ENCODE assay signal across 16 cellular contexts in genomic region chr16:65988019-65988418, GRCh38.
DNase-seq lines count a peak whose midpoint lies in the region; TF ChIP-seq lines count a peak whose summit lies in the region.
"Had no signal": no experiment of that assay in that cellular context is flagged by ENCODE, and none has a peak within 500 bp of the region (broad histone marks: within the 10 kb centered on the region; RNA-seq: fewer than 3 reads in every experiment).

No MANE protein-coding gene starts in this region.

- 0 out of 2 replicates have a peak, but pooled peaks cover 3% of the 10 kb centered on the region for H3K9me3 ChIP-seq in SJCRH30 (replicated peaks)

- H3K4me3 Mint-ChIP-seq in nephron progenitor cell (no peak overlapping the region), type B pancreatic cell (no peak overlapping the region)
- H3K4me3 Mint-ChIP-seq: CD4-positive, CD25-positive, alpha-beta regulatory T cell; GM23338; H9 had no signal

- peaks cover 47% of the 10 kb centered on the region for H3K4me1 Mint-ChIP-seq in nephron progenitor cell
- peaks cover 34% of the 10 kb centered on the region for H3K4me1 Mint-ChIP-seq in type B pancreatic cell (ENCODE audit: unreplicated experiment)
- H3K4me1 Mint-ChIP-seq: CD4-positive, CD25-positive, alpha-beta regulatory T cell; GM23338 had no signal

- H3K27ac Mint-ChIP-seq in nephron progenitor cell (peak overlapping the region; percentile 34), type B pancreatic cell (peak overlapping the region; percentile 9)
- H3K27ac Mint-ChIP-seq: CD4-positive, CD25-positive, alpha-beta regulatory T cell; GM23338; H9 had no signal

- no peak overlapping the region for H3K4me3 ChIP-seq in SJCRH30
- H3K4me3 ChIP-seq: BLaER1, GM23338 had no signal

- peak; percentile 28 for DNase-seq in NCI-H345 (lab: John Stamatoyannopoulos, UW)
- DNase-seq in NCI-H345 treated with DMSO at 0.1 percent for 48 hours (lab: John Stamatoyannopoulos, UW; ENCODE audit: unreplicated experiment) = no peak
- peak; percentile 24 to 60 for DNase-seq in SJCRH30
- DNase-seq in nephron progenitor cell = no peak
- DNase-seq in type B pancreatic cell (ENCODE audit: extremely low spot score, unreplicated experiment) = no peak
- no peak for DNase-seq in C1 segment of cervical spinal cord (lab: John Stamatoyannopoulos, UW)
- DNase-seq in NCI-H2196 (lab: John Stamatoyannopoulos, UW; ENCODE audit: unreplicated experiment) = no peak
- no peak for DNase-seq in iPS-NIHi11 (ENCODE audit: low spot score)
- DNase-seq: 8988T; AML-193; CD4-positive, CD25-positive, alpha-beta regulatory T cell; DMS53; GF-D8; H9 had no signal

- peaks cover 24% of the 10 kb centered on the region for H3K9me3 Mint-ChIP-seq in nephron progenitor cell
- peaks cover 8% of the 10 kb centered on the region for H3K9me3 Mint-ChIP-seq in type B pancreatic cell

- H3K27ac ChIP-seq in SJCRH30 = no peak overlapping the region
- H3K27ac ChIP-seq: BLaER1 had no signal

- H3K36me3 Mint-ChIP-seq in nephron progenitor cell (ENCODE audit: low read depth) (peaks cover 4% of the 10 kb centered on the region), type B pancreatic cell (no peaks in the 10 kb centered on the region)
- H3K36me3 Mint-ChIP-seq: CD4-positive, CD25-positive, alpha-beta regulatory T cell had no signal

- H3K4me1 ChIP-seq in SJCRH30 = 0 out of 2 replicates have a peak, but pooled peaks cover 4% of the 10 kb centered on the region
- H3K4me1 ChIP-seq: BLaER1 had no signal

- no peaks in the 10 kb centered on the region for H3K36me3 ChIP-seq in SJCRH30
- H3K36me3 ChIP-seq: BLaER1 had no signal

- no peaks in the 10 kb centered on the region for H3K27me3 ChIP-seq in SJCRH30
- H3K27me3 ChIP-seq: BLaER1 had no signal

- H3K27me3 Mint-ChIP-seq in nephron progenitor cell (ENCODE audit: low read depth, poor library complexity) (peaks cover 3% of the 10 kb centered on the region), type B pancreatic cell (peaks cover 4% of the 10 kb centered on the region)

- no peak for TF ChIP-seq CTCF in nephron progenitor cell (IDR thresholded peaks at IDR 0.05)
- no peak for TF ChIP-seq CTCF in type B pancreatic cell (conservative IDR thresholded peaks at IDR 0.05)

Comparison
In these comparisons a context has a peak if more than half of its experiments do, and no peak if none do; other contexts are left out.
1. DNase-seq: peak in NCI-H345 (single experiment) and SJCRH30 (2 of 2); none in NCI-H345 treated with DMSO at 0.1 percent for 48 hours (single experiment), nephron progenitor cell (single experiment), type B pancreatic cell (single experiment), C1 segment of cervical spinal cord (0 of 14), NCI-H2196 (single experiment) and iPS-NIHi11 (single experiment).